Comparison of ENCODE assay signal across 8 cellular contexts in genomic region chr7:140810830-140811556, GRCh38.
DNase-seq lines count a peak whose midpoint lies in the region; ATAC-seq and TF ChIP-seq lines count a peak whose summit lies in the region.

No MANE protein-coding gene starts in this region.

- H4K20me1 ChIP-seq in OCI-LY7 (ENCODE audit: insufficient read depth, low read length) = peaks cover 12% of the 10 kb centered on the region; the same call in 1 of the 2 replicates
- no peaks in the 10 kb centered on the region for H4K20me1 ChIP-seq in neural cell (ENCODE audit: insufficient read depth)

- TF ChIP-seq RAD21 in neural cell (conservative IDR thresholded peaks at IDR 0.05) = peak; percentile 85

- H3K27me3 ChIP-seq in esophagus squamous epithelium = no peaks in the 10 kb centered on the region
- no peaks in the 10 kb centered on the region for H3K27me3 ChIP-seq in neural cell (ENCODE audit: insufficient read depth, low read depth, low read length)

- H3K9me3 ChIP-seq in OCI-LY7 (ENCODE audit: low read length) (no peaks in the 10 kb centered on the region), esophagus squamous epithelium (no peaks in the 10 kb centered on the region), neural cell (ENCODE audit: low read length) (no peaks in the 10 kb centered on the region)

- TF ChIP-seq POLR2A in esophagus squamous epithelium (IDR thresholded peaks at IDR 0.05) = no peak

- TF ChIP-seq EP300 in neural cell (conservative IDR thresholded peaks at IDR 0.05; ENCODE audit: poor library complexity, severe bottlenecking) = no peak

- ATAC-seq in GM19468 (IDR thresholded peaks at IDR 0.05; ENCODE audit: extremely low read depth, unreplicated experiment) = peak; percentile 85

- H3K9me2 ChIP-seq in OCI-LY7 (ENCODE audit: insufficient read depth, low read length) (no peaks in the 10 kb centered on the region), neural cell (ENCODE audit: insufficient read depth, low read length) (no peaks in the 10 kb centered on the region)

- CTCF ChIA-PET in OCI-LY7 (lab: Charles Lee; ENCODE audit: unreplicated experiment) = interaction anchor here (0.6 to 1.3 kb wide), 4 partner anchors 17 to 234 kb away, joined by 3 to 7 read pairs (median 4); partner anchors contain the start of gene BRAF

- H2AFZ ChIP-seq in OCI-LY7 (ENCODE audit: low read length) (no peak overlapping the region), neural cell (ENCODE audit: low read depth, low read length) (no peak overlapping the region)

- 0 out of 2 replicates have a peak, but pooled peaks cover 2% of the 10 kb centered on the region for H3K36me3 ChIP-seq in OCI-LY7 (ENCODE audit: insufficient read depth, low read length)
- peaks cover 0 to 13% (median 0%) of the 10 kb centered on the region in 3 donors for H3K36me3 ChIP-seq in esophagus squamous epithelium
- no peaks in the 10 kb centered on the region for H3K36me3 ChIP-seq in neural cell (ENCODE audit: insufficient read depth, low read length)

- H3K4me2 ChIP-seq in OCI-LY7 (ENCODE audit: low read length) = no peak overlapping the region
- no peak overlapping the region for H3K4me2 ChIP-seq in neural cell (ENCODE audit: low read length)

- intact Hi-C loops in OCI-LY7 (cut with micrococcal nuclease; ENCODE audit: unreplicated experiment) = loop anchor here (1.0 to 5.0 kb wide), 4 partner anchors 112 to 721 kb away; no protein-coding TSS in a partner anchor
- intact Hi-C loops in esophagus squamous epithelium (cut with DNase I) = loop anchor here (10.0 kb wide), 1 partner anchor 194 kb away; no protein-coding TSS in a partner anchor

- H3K4me3 ChIP-seq in OCI-LY7 (ENCODE audit: low read depth, low read length, poor library complexity, severe bottlenecking) = no peak overlapping the region
- no peak overlapping the region for H3K4me3 ChIP-seq in esophagus squamous epithelium
- no peak overlapping the region for H3K4me3 ChIP-seq in neural cell (ENCODE audit: low read length)

- no TSS peak for BruUV-seq in OCI-LY7 (replicated peaks; lab: Mats Ljungman, UMichigan)

- H3F3A ChIP-seq in neural cell (ENCODE audit: insufficient read depth, low read length, poor library complexity, severe bottlenecking) = peaks cover 3% of the 10 kb centered on the region

- H3K4me1 ChIP-seq in OCI-LY7 (ENCODE audit: insufficient read depth, low read length, poor library complexity, severe bottlenecking) = no peaks in the 10 kb centered on the region
- H3K4me1 ChIP-seq in esophagus squamous epithelium = no peaks in the 10 kb centered on the region

- 14 to 21% methylated on average over 5 of the region's 5 CpGs for WGBS in esophagus squamous epithelium, 2 donors

- in situ Hi-C loops in Caki2 (cut with HindIII; ENCODE audit: low pct_unique_long_range_greater_than_20kb, low sequenced_read_pairs) = no loop called here

- no peaks in the 10 kb centered on the region for H3K79me2 ChIP-seq in OCI-LY7 (ENCODE audit: insufficient read depth, low read depth, low read length)
- peaks cover 6% of the 10 kb centered on the region for H3K79me2 ChIP-seq in neural cell (replicated peaks; ENCODE audit: insufficient read depth, low read length)

- H3K27ac ChIP-seq in OCI-LY7 (ENCODE audit: low read depth, low read length, poor library complexity, severe bottlenecking) = no peak overlapping the region
- H3K27ac ChIP-seq in esophagus squamous epithelium = no peak overlapping the region
- no peak overlapping the region for H3K27ac ChIP-seq in neural cell (ENCODE audit: low read length)
- no peak overlapping the region for H3K27ac ChIP-seq in substantia nigra (ENCODE audit: low read depth, low read length, poor library complexity, severe bottlenecking)

- POLR2A ChIA-PET in OCI-LY7 (lab: Charles Lee) = interaction anchor here (0.6 to 2.8 kb wide), 6 partner anchors 10 to 203 kb away, joined by 3 to 9 read pairs (median 4); partner anchors contain the start of gene MRPS33

- TF ChIP-seq CTCF in OCI-LY7 (conservative IDR thresholded peaks at IDR 0.05; ENCODE audit: low read length) (peak; percentile 90), esophagus squamous epithelium (IDR thresholded peaks at IDR 0.05) (peak; percentile 52 to 72 (median 60)), neural cell (IDR thresholded peaks at IDR 0.05; ENCODE audit: poor library complexity, severe bottlenecking) (peak; percentile 91)

- peak; percentile 71 for DNase-seq in Caki2 (ENCODE audit: low read depth)
- DNase-seq in HUDEP-2 (lab: John Stamatoyannopoulos, UW; ENCODE audit: unreplicated experiment in 76 of 76) = peak in 61 of 76 experiments; percentile 1 to 76 (median 32)
- DNase-seq in OCI-LY7 (ENCODE audit: low spot score) = peak; percentile 69
- DNase-seq in activated T-cell treated with anti-CD3 and anti-CD28 coated beads for 1 hour (ENCODE audit: low read depth) = peak; percentile 39
- no peak for DNase-seq in esophagus squamous epithelium (lab: John Stamatoyannopoulos, UW)
- DNase-seq in substantia nigra (lab: John Stamatoyannopoulos, UW) = peak in 40 of 49 donors; percentile 1 to 70 (median 24)

- H3K9ac ChIP-seq in neural cell (ENCODE audit: low read length) = no peak overlapping the region

TF ChIP-seq in neural cell, 6 proteins besides CTCF, POLR2A, EP300 and RAD21:
- no peak for TF ChIP-seq MXI1 (conservative IDR thresholded peaks at IDR 0.05; ENCODE audit: poor library complexity, severe bottlenecking)
- no peak for TF ChIP-seq POLR2AphosphoS5 (IDR thresholded peaks at IDR 0.05)
- no peak for TF ChIP-seq TAF1 (IDR thresholded peaks at IDR 0.05; ENCODE audit: low read depth)
- TF ChIP-seq EZH2 (IDR thresholded peaks at IDR 0.05; ENCODE audit: borderline replicate concordance, insufficient read depth, low read length, poor library complexity, severe bottlenecking) = no peak
- peak; percentile 97 for TF ChIP-seq SMC3 (conservative IDR thresholded peaks at IDR 0.05; ENCODE audit: poor library complexity)
